15 cellular contexts compared by ENCODE assay signal in genomic region chr2:204407209-204408070, GRCh38.
A peak's percentile ranks its signal among the peaks of the same experiment; 100 is the strongest.
DNase-seq lines count a peak whose midpoint lies in the region; TF ChIP-seq lines count a peak whose summit lies in the region.
"Had no signal": no experiment of that assay in that cellular context is flagged by ENCODE, and none has a peak within 500 bp of the region (broad histone marks: within the 10 kb centered on the region; RNA-seq: fewer than 3 reads in every experiment).

No MANE protein-coding gene starts in this region.

- H3K4me3 ChIP-seq in mesendoderm (ENCODE audit: low read length) (no peak overlapping the region), A673 (ENCODE audit: low read depth, low read length, poor library complexity, severe bottlenecking) (no peak overlapping the region)
- H3K4me3 ChIP-seq: cardiac muscle cell had no signal

- WGBS in mesendoderm (ENCODE audit: extremely low coverage, insufficient coverage, low lambda C conversion rate) = no CpG with 5 or more reads among the region's 6 CpGs

- H2BK5ac ChIP-seq in mesendoderm (ENCODE audit: low read length) = no peak overlapping the region

- H2BK15ac ChIP-seq in mesendoderm (replicated peaks; ENCODE audit: low read depth) = no peak overlapping the region

- H3K9me3 Mint-ChIP-seq in brain (peaks cover 11 to 21% (median 15%) of the 10 kb centered on the region in 5 experiments), glutamatergic neuron (ENCODE audit: unreplicated experiment) (peaks cover 3% of the 10 kb centered on the region)

- no peak overlapping the region for H3K4ac ChIP-seq in mesendoderm (ENCODE audit: low read depth, low read length)

- BruUV-seq in A673 (replicated peaks; lab: Mats Ljungman, UMichigan) = no TSS peak

- H4K8ac ChIP-seq in mesendoderm (ENCODE audit: low read depth, low read length) = no peak overlapping the region

- no peak overlapping the region for H3K56ac ChIP-seq in mesendoderm (ENCODE audit: low read length)

- no peak overlapping the region for H2AK5ac ChIP-seq in mesendoderm (ENCODE audit: low read length)

- no peaks in the 10 kb centered on the region for H3K79me1 ChIP-seq in mesendoderm (ENCODE audit: low read length)

- H2BK120ac ChIP-seq in mesendoderm (ENCODE audit: low read depth, low read length) = no peak overlapping the region

- H3K4me1 ChIP-seq in mesendoderm (ENCODE audit: control insufficient read depth, low read depth, low read length) (no peaks in the 10 kb centered on the region), A673 (ENCODE audit: insufficient read depth, low read length, poor library complexity, severe bottlenecking) (no peaks in the 10 kb centered on the region)

- H3K27ac Mint-ChIP-seq in brain (peak overlapping the region in 3 of 5 experiments; percentile 21 to 73 (median 32)), glutamatergic neuron (ENCODE audit: unreplicated experiment) (no peak overlapping the region)
- H3K27ac Mint-ChIP-seq: endodermal cell; naive thymus-derived CD8-positive, alpha-beta T cell had no signal

- H3K4me1 Mint-ChIP-seq in brain (peaks cover 15% of the 10 kb centered on the region), glutamatergic neuron (ENCODE audit: low read depth, unreplicated experiment) (peaks cover 6% of the 10 kb centered on the region)
- H3K4me1 Mint-ChIP-seq: naive thymus-derived CD8-positive, alpha-beta T cell had no signal

- CTCF ChIA-PET in A673 (lab: Charles Lee) = no interaction called here

- no peaks in the 10 kb centered on the region for H3K79me2 ChIP-seq in mesendoderm (ENCODE audit: control insufficient read depth, insufficient read depth, low read length)

- no peaks in the 10 kb centered on the region for H3K36me3 ChIP-seq in mesendoderm (ENCODE audit: control insufficient read depth, insufficient read depth, low read length)
- no peaks in the 10 kb centered on the region for H3K36me3 ChIP-seq in A673 (ENCODE audit: insufficient read depth, low read length, poor library complexity, severe bottlenecking)
- H3K36me3 ChIP-seq: cardiac muscle cell had no signal

- no peak overlapping the region for H3K27ac ChIP-seq in mesendoderm (ENCODE audit: low read depth, low read length)
- no peak overlapping the region for H3K27ac ChIP-seq in A673 (ENCODE audit: low read depth, low read length, poor library complexity, severe bottlenecking)
- H3K27ac ChIP-seq: cardiac muscle cell had no signal

- intact Hi-C loops in A673 (cut with micrococcal nuclease; ENCODE audit: unreplicated experiment) = no loop called here

- no peak for TF ChIP-seq CTCF in brain (conservative IDR thresholded peaks at IDR 0.05)
- no peak for TF ChIP-seq CTCF in glutamatergic neuron (IDR thresholded peaks at IDR 0.05; ENCODE audit: partially characterized antibody, unreplicated experiment)
- TF ChIP-seq CTCF in A673 (conservative IDR thresholded peaks at IDR 0.05; ENCODE audit: low read depth, low read length) = no peak

- H3K27me3 Mint-ChIP-seq in brain (peaks cover 2% of the 10 kb centered on the region), glutamatergic neuron (ENCODE audit: unreplicated experiment) (no peaks in the 10 kb centered on the region)

- no peak overlapping the region for H3K23ac ChIP-seq in mesendoderm (ENCODE audit: low read length)

- peak; percentile 84 for DNase-seq in DMS79 (lab: John Stamatoyannopoulos, UW)
- peak; percentile 75 for DNase-seq in NCI-H1105 treated with DMSO at 0.1 percent for 48 hours (lab: John Stamatoyannopoulos, UW)
- DNase-seq in mesendoderm = peak; percentile 58
- no peak for DNase-seq in NCI-H2196 (lab: John Stamatoyannopoulos, UW; ENCODE audit: unreplicated experiment)
- no peak for DNase-seq in glutamatergic neuron
- no peak for DNase-seq in A673 (ENCODE audit: low spot score)
- no peak for DNase-seq in AG20443 (ENCODE audit: low spot score)
- DNase-seq: activated gamma-delta T cell; endodermal cell; GF-D8; naive thymus-derived CD8-positive, alpha-beta T cell; NCI-H524; stimulated activated naive CD4-positive, alpha-beta T cell treated with Interleukin-2 at 50 U/mL for 16 hours had no signal

- H3K4me3 Mint-ChIP-seq in brain (no peak overlapping the region), glutamatergic neuron (ENCODE audit: unreplicated experiment) (no peak overlapping the region)
- H3K4me3 Mint-ChIP-seq: endodermal cell; naive thymus-derived CD8-positive, alpha-beta T cell had no signal

- H3K9ac ChIP-seq in mesendoderm (ENCODE audit: low read length) = no peak overlapping the region

- H4K5ac ChIP-seq in mesendoderm (ENCODE audit: low read length) = no peak overlapping the region

- peaks cover 5% of the 10 kb centered on the region for H3K36me3 Mint-ChIP-seq in brain
- H3K36me3 Mint-ChIP-seq in glutamatergic neuron (ENCODE audit: unreplicated experiment) = peaks cover 13% of the 10 kb centered on the region

- H3K18ac ChIP-seq in mesendoderm (ENCODE audit: low read length) = no peak overlapping the region

- H3K27me3 ChIP-seq in mesendoderm (ENCODE audit: insufficient read depth, low read length, poor library complexity) (no peaks in the 10 kb centered on the region), A673 (replicated peaks; ENCODE audit: insufficient read depth, low read depth, low read length, poor library complexity) (no peaks in the 10 kb centered on the region)
- H3K27me3 ChIP-seq: cardiac muscle cell had no signal

- H3K4me2 ChIP-seq in mesendoderm (ENCODE audit: low read length) = no peak overlapping the region

- POLR2A ChIA-PET in A673 (lab: Charles Lee; ENCODE audit: low non-redundant PET) = interaction anchor here (0.6 kb wide), 1 partner anchor 52 kb away, joined by 3 read pairs; no protein-coding TSS in a partner anchor

- no peaks in the 10 kb centered on the region for H3K9me3 ChIP-seq in A673 (ENCODE audit: low read depth, low read length, poor library complexity, severe bottlenecking)

Comparison
In these comparisons a context has a peak if more than half of its experiments do, and no peak if none do; other contexts are left out.
1. DNase-seq: peak in DMS79 (single experiment), NCI-H1105 treated with DMSO at 0.1 percent for 48 hours (single experiment) and mesendoderm (single experiment); none in NCI-H2196 (single experiment), glutamatergic neuron (single experiment), A673 (single experiment) and AG20443 (single experiment).